In the genomic region with DNA sequence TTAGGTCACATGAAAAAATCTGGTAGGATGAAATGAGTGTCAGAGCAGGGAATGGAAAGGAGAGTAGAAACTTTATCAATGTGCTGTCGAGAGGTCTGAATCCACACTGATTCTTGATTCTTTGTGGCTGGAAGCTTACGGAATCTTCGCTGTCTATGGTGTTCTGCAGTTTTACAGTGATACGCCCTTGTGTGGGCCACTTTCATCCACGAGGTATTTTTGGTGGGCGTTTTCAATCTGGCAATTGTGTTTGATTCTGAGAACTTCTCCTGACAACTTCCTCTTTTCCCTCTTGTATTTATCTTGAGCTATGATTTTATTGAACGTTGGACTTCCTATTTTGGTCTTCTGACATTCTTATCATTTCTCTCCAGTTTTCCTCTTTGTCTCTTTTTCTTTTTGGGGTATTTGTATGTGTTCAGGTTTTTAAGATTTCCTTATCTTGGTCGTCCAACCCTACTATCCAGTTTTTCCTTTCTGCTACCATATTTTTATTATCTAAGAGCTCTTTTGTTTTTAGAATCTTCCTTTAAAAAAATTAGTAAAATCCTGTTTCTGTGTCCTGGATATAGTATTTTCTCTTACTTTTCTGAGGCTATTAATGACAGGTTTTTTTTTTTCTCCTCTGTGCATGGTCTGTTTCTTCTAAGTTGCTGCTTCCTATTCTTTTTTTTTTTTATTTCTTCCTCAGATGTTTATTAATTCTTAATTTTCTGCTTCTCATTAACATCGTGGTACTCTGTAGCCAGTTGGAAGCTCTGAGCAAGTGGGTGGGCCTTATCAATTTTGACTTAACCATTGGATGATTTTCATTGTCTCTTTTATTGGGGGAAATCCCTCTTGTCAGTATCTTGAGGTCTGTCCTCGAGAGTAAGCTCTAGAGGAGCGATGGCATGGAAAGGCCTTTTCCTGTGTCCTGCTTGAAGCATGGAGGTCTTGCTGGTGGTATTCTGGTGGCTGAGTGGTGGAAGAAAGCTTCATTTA, we compare ENCODE assay signal across 8 cellular contexts. TPM values are rescaled to one million over a fixed set of nuclear protein-coding genes. Genes with fewer than 3 reads are reported as not detected.
DNase-seq lines count a peak whose midpoint lies in the region; ATAC-seq and TF ChIP-seq lines count a peak whose summit lies in the region.
"Not testable (repeated sequence)": the region's sequence is repeated elsewhere in the genome, so short reads cannot be mapped to it uniquely, and the experiment has no call there.

No MANE protein-coding gene starts in this region.

- H3K27me3 ChIP-seq in CD4-positive, alpha-beta memory T cell (ENCODE audit: insufficient read depth, low read length); endodermal cell (ENCODE audit: control insufficient read depth, insufficient read depth, low read length, poor library complexity, severe bottlenecking): not testable (repeated sequence)

- WGBS in endodermal cell (ENCODE audit: insufficient coverage in 1 of 2, insufficient read length in 1 of 2), 2 experiments, result 87 to 98% methylated on average over 6 to 9 of the region's 11 CpGs

- H3K4me2 ChIP-seq in OCI-LY7 (ENCODE audit: low read length), result peak overlapping the region; percentile 64

- H3K9me3 Mint-ChIP-seq in CD4-positive, alpha-beta memory T cell; WTC11; activated naive CD4-positive, alpha-beta T cell treated with anti-CD3 and anti-CD28 coated beads, Interleukin-2, amount 50 U/mL, for 24 hours; endodermal cell; naive B cell; stimulated activated naive CD8-positive, alpha-beta T cell treated with anti-CD3 and anti-CD28 coated beads, Interleukin-15, Interleukin-2, amounts not matched to agents 100 ng/mL and 50 ng/mL, for 24 hours: not testable (repeated sequence)

- H3K4me1 Mint-ChIP-seq in CD4-positive, alpha-beta memory T cell, result peaks cover 33 to 48% (median 38%) of the 10 kb centered on the region in 4 donors
- not testable (repeated sequence) for H3K4me1 Mint-ChIP-seq in WTC11, endodermal cell
- peaks cover 46% of the 10 kb centered on the region for H3K4me1 Mint-ChIP-seq in activated naive CD4-positive, alpha-beta T cell treated with anti-CD3 and anti-CD28 coated beads, Interleukin-2, amount 50 U/mL, for 24 hours
- peaks cover 35 to 63% (median 45%) of the 10 kb centered on the region in 3 donors for H3K4me1 Mint-ChIP-seq in naive B cell
- peaks cover 29% of the 10 kb centered on the region for H3K4me1 Mint-ChIP-seq in stimulated activated naive CD8-positive, alpha-beta T cell treated with anti-CD3 and anti-CD28 coated beads, Interleukin-15, Interleukin-2, amounts not matched to agents 100 ng/mL and 50 ng/mL, for 24 hours (ENCODE audit: low read depth)

- not testable (repeated sequence) for H3K27ac ChIP-seq in CD4-positive, alpha-beta memory T cell (ENCODE audit: low read depth, low read length); endodermal cell (ENCODE audit: low read depth, low read length)
- peak overlapping the region; percentile 89 for H3K27ac ChIP-seq in OCI-LY7 (ENCODE audit: low read depth, low read length, poor library complexity, severe bottlenecking)

- H3K79me2 ChIP-seq in OCI-LY7 (ENCODE audit: insufficient read depth, low read depth, low read length), result peaks cover 94% of the 10 kb centered on the region

- peaks cover 30% of the 10 kb centered on the region for H3K4me1 ChIP-seq in CD4-positive, alpha-beta memory T cell (ENCODE audit: insufficient read depth, low read length)
- peaks cover 81% of the 10 kb centered on the region for H3K4me1 ChIP-seq in OCI-LY7 (ENCODE audit: insufficient read depth, low read length, poor library complexity, severe bottlenecking)
- not testable (repeated sequence) for H3K4me1 ChIP-seq in endodermal cell (ENCODE audit: control insufficient read depth, insufficient read depth, low read length)

- not testable (repeated sequence) for H3K27me3 Mint-ChIP-seq in CD4-positive, alpha-beta memory T cell; WTC11 (ENCODE audit: low read depth); activated naive CD4-positive, alpha-beta T cell treated with anti-CD3 and anti-CD28 coated beads, Interleukin-2, amount 50 U/mL, for 24 hours; endodermal cell (ENCODE audit: insufficient read depth); naive B cell; stimulated activated naive CD8-positive, alpha-beta T cell treated with anti-CD3 and anti-CD28 coated beads, Interleukin-15, Interleukin-2, amounts not matched to agents 100 ng/mL and 50 ng/mL, for 24 hours

- H3K9me3 ChIP-seq in CD4-positive, alpha-beta memory T cell (ENCODE audit: control insufficient read depth in 1 of 2, low read length in 2 of 2); OCI-LY7 (ENCODE audit: low read length); endodermal cell (ENCODE audit: control insufficient read depth, low read length): not testable (repeated sequence)

- H2AFZ ChIP-seq in OCI-LY7 (ENCODE audit: low read length), result not testable (repeated sequence)

- H4K20me1 ChIP-seq in OCI-LY7 (ENCODE audit: insufficient read depth, low read length), result not testable (repeated sequence)

- intact Hi-C loops in CD4-positive, alpha-beta memory T cell (cut with micrococcal nuclease); OCI-LY7 (cut with micrococcal nuclease; ENCODE audit: unreplicated experiment): not testable (repeated sequence)

- H3K36me3 Mint-ChIP-seq in CD4-positive, alpha-beta memory T cell, result peaks cover 37 to 53% of the 10 kb centered on the region in 2 donors
- H3K36me3 Mint-ChIP-seq in WTC11; activated naive CD4-positive, alpha-beta T cell treated with anti-CD3 and anti-CD28 coated beads, Interleukin-2, amount 50 U/mL, for 24 hours: not testable (repeated sequence)
- H3K36me3 Mint-ChIP-seq in endodermal cell (ENCODE audit: low read depth) (peaks cover 44% of the 10 kb centered on the region), naive B cell (peaks cover 8 to 18% of the 10 kb centered on the region in 2 donors)
- peaks cover 30% of the 10 kb centered on the region for H3K36me3 Mint-ChIP-seq in stimulated activated naive CD8-positive, alpha-beta T cell treated with anti-CD3 and anti-CD28 coated beads, Interleukin-15, Interleukin-2, amounts not matched to agents 100 ng/mL and 50 ng/mL, for 24 hours (ENCODE audit: low read depth)

- peaks cover 14% of the 10 kb centered on the region for H3K36me3 ChIP-seq in CD4-positive, alpha-beta memory T cell (ENCODE audit: insufficient read depth, low read length)
- peaks cover 74% of the 10 kb centered on the region for H3K36me3 ChIP-seq in OCI-LY7 (ENCODE audit: insufficient read depth, low read length)
- H3K36me3 ChIP-seq in endodermal cell (ENCODE audit: control insufficient read depth, insufficient read depth, low read length), result peaks cover 10% of the 10 kb centered on the region

- CTCF ChIA-PET in CD4-positive, alpha-beta memory T cell (lab: Charles Lee; ENCODE audit: partially characterized antibody), result interaction anchor here (0.7 to 1.5 kb wide), 3 partner anchors 10 to 355 kb away, joined by 3 to 4 read pairs (median 3); no protein-coding TSS in a partner anchor
- CTCF ChIA-PET in OCI-LY7 (lab: Charles Lee; ENCODE audit: unreplicated experiment), result not testable (repeated sequence)
- CTCF ChIA-PET in WTC11 (lab: Charles Lee), result interaction anchor here (2.0 kb wide), 1 partner anchor 13 kb away, joined by 5 read pairs; no protein-coding TSS in a partner anchor

- POLR2A ChIA-PET in CD4-positive, alpha-beta memory T cell (lab: Charles Lee; ENCODE audit: partially characterized antibody), result interaction anchor here (0.6 to 2.7 kb wide), 3 partner anchors 24 to 358 kb away, joined by 3 to 9 read pairs (median 3); partner anchors contain the start of gene AMZ2
- POLR2A ChIA-PET in OCI-LY7 (lab: Charles Lee), result interaction anchor here (0.7 to 6.1 kb wide), 22 partner anchors 7 to 1379 kb away, joined by 3 to 69 read pairs (median 4); partner anchors contain the start of genes AMZ2, ARSG and SLC16A6
- POLR2A ChIA-PET in WTC11 (lab: Charles Lee), result not testable (repeated sequence)

- H3K9me2 ChIP-seq in OCI-LY7 (ENCODE audit: insufficient read depth, low read length), result not testable (repeated sequence)

- BruUV-seq in OCI-LY7 (replicated peaks; lab: Mats Ljungman, UMichigan), result not testable (repeated sequence)

- TF ChIP-seq CTCF in OCI-LY7 (conservative IDR thresholded peaks at IDR 0.05; ENCODE audit: low read length); WTC11 (IDR thresholded peaks at IDR 0.05); endodermal cell (conservative IDR thresholded peaks at IDR 0.05): not testable (repeated sequence)

- H3K4me3 ChIP-seq in CD4-positive, alpha-beta memory T cell (ENCODE audit: low read length in 2 of 2); endodermal cell (ENCODE audit: low read length): not testable (repeated sequence)
- H3K4me3 ChIP-seq in OCI-LY7 (ENCODE audit: low read depth, low read length, poor library complexity, severe bottlenecking), result peak overlapping the region; percentile 46

- not testable (repeated sequence) for H3K9ac ChIP-seq in endodermal cell (ENCODE audit: extremely low read depth, low read length, poor library complexity, severe bottlenecking)

- not testable (repeated sequence) for ATAC-seq in WTC11
- peak; percentile 89 to 95 for ATAC-seq in naive B cell (ENCODE audit: low read depth in 2 of 2)

- H3K4me3 Mint-ChIP-seq in CD4-positive, alpha-beta memory T cell, result peak overlapping the region in 6 of 8 donors; percentile 6 to 59 (median 10)
- H3K4me3 Mint-ChIP-seq in WTC11, endodermal cell: not testable (repeated sequence)
- peak overlapping the region; percentile 31 for H3K4me3 Mint-ChIP-seq in activated naive CD4-positive, alpha-beta T cell treated with anti-CD3 and anti-CD28 coated beads, Interleukin-2, amount 50 U/mL, for 24 hours
- peak overlapping the region; percentile 65 to 89 (median 85) for H3K4me3 Mint-ChIP-seq in naive B cell
- peak overlapping the region; percentile 43 for H3K4me3 Mint-ChIP-seq in stimulated activated naive CD8-positive, alpha-beta T cell treated with anti-CD3 and anti-CD28 coated beads, Interleukin-15, Interleukin-2, amounts not matched to agents 100 ng/mL and 50 ng/mL, for 24 hours

- peak overlapping the region; percentile 24 to 89 (median 80) for H3K27ac Mint-ChIP-seq in CD4-positive, alpha-beta memory T cell
- peak overlapping the region; percentile 27; the same call in 1 of the 2 replicates for H3K27ac Mint-ChIP-seq in WTC11
- H3K27ac Mint-ChIP-seq in activated naive CD4-positive, alpha-beta T cell treated with anti-CD3 and anti-CD28 coated beads, Interleukin-2, amount 50 U/mL, for 24 hours, result peak overlapping the region; percentile 49
- H3K27ac Mint-ChIP-seq in endodermal cell, result peak overlapping the region; percentile 35
- H3K27ac Mint-ChIP-seq in naive B cell, result peak overlapping the region; percentile 93 to 98 (median 97)
- H3K27ac Mint-ChIP-seq in stimulated activated naive CD8-positive, alpha-beta T cell treated with anti-CD3 and anti-CD28 coated beads, Interleukin-15, Interleukin-2, amounts not matched to agents 100 ng/mL and 50 ng/mL, for 24 hours, result peak overlapping the region; percentile 81

- DNase-seq in CD4-positive, alpha-beta memory T cell; WTC11 (ENCODE audit: low spot score); endodermal cell: not testable (repeated sequence)
- DNase-seq in Kasumi-1 (lab: John Stamatoyannopoulos, UW) (peak; percentile 48 to 71), OCI-LY7 (ENCODE audit: low spot score) (peak; percentile 53), naive B cell (peak; percentile 69)

RNA-seq across cellular contexts. Expression of gene AMZ2, which starts 34.1 kb away (rescaled TPM):
- total RNA-seq in CD4-positive, alpha-beta memory T cell, result 10 to 100 TPM; 66.1 to 81.2 TPM
- polyA plus RNA-seq in CD4-positive, alpha-beta memory T cell, result 100 to 1,000 TPM; 114 to 161 TPM
- total RNA-seq in OCI-LY7 (2014; rRNA removed; shearing (Covaris generic)), result 105 and 117 TPM in 2 replicates
- total RNA-seq in OCI-LY7 (2022) (248 and 285 TPM in 2 replicates), WTC11 (2021) (54.6 to 79.0 TPM (median 73.6 TPM) in 3 replicates), endodermal cell (10 to 100 TPM; 64.0 to 89.4 TPM)
- 88.9 TPM for polyA plus RNA-seq in endodermal cell (2013, experiment 1 of 2)
- polyA plus RNA-seq in endodermal cell (2013, experiment 2 of 2), result 86.9 TPM
- 100 to 1,000 TPM in 3 of 6 donors, 10 to 100 TPM in 3; 92.7 to 152 (median 106) TPM for polyA plus RNA-seq in naive B cell (ENCODE audit: low read depth in 6 of 6)

Comparison
In these comparisons a context has a peak if more than half of its experiments do, and no peak if none do; other contexts are left out.
1. H3K27ac Mint-ChIP-seq: peak in every context shown above with its lines; median percentile 97 in naive B cell; 81 in stimulated activated naive CD8-positive, alpha-beta T cell treated with anti-CD3 and anti-CD28 coated beads, Interleukin-15, Interleukin-2, amounts not matched to agents 100 ng/mL and 50 ng/mL, for 24 hours; 80 in CD4-positive, alpha-beta memory T cell; 49 in activated naive CD4-positive, alpha-beta T cell treated with anti-CD3 and anti-CD28 coated beads, Interleukin-2, amount 50 U/mL, for 24 hours; 35 in endodermal cell; 27 in WTC11.